8 cellular contexts compared by ENCODE assay signal in the genomic region with DNA sequence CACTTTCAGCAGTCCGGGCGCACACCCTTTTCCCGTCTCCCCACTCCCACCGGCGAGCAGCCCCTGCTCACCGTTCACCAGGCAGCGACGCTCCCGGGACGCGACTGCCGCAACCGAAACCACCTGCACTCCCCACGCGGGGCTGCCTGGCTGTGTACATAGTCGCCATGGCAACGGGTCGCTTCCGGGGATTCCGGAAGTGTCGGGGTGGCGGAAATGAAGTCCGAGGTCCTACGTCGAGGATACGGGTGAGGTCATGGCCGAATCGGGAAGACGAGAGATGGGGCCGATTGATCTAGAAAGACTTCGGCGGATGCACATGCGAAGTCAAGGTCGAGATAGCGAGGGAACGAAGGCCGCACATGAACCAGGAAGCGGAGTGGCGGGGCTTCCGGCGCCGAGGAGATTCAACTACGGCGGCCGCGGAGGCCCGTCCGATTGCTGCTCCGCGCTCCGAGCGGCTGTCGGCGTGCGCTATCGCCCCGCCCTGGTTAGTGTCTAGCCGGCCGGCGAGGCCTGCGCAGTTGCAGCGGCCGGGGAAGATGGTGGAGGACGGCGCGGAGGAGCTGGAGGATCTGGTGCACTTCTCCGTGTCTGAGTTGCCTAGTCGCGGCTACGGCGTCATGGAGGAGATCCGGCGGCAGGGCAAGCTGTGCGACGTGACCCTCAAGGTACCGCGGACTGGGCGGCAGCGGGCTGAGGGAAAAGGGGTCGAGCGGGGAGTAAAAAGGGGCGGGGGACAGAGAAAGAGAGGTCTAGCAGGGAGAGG. TPM values are rescaled to one million over a fixed set of nuclear protein-coding genes. Genes with fewer than 3 reads are reported as not detected.
DNase-seq lines count a peak whose midpoint lies in the region; ATAC-seq lines count a peak whose summit lies in the region.

Gene KIF9, minus strand, starts transcription at position 376 of the 769 bp plus-strand sequence. CDS start 5,425 bp downstream, outside the sequence.
Gene KLHL18, plus strand, starts transcription at position 521 of the 769 bp plus-strand sequence. Its CDS starts 22 bp downstream, at position 543.

- no peaks in the 10 kb centered on the region for H3K27me3 Mint-ChIP-seq in natural killer cell treated with Interleukin-12 subunit alpha and Interleukin-12 subunit beta and Interleukin-15 and Interleukin-18, amount 100 ng/mL, for 72 hours

- H2AFZ ChIP-seq in GM23248: peak within 1 kb of the TSS; percentile 95

- 0 to 1% methylated on average over 66 to 82 of the region's 82 CpGs for WGBS in GM23248 (ENCODE audit: low coverage in 1 of 2, low lambda C conversion rate in 2 of 2, missing lambda C conversion rate in 2 of 2), 2 experiments

- DNase-seq in EH (ENCODE audit: low read depth) (peak; percentile 96), GM23248 (peak; percentile 99), Kasumi-1 (lab: John Stamatoyannopoulos, UW) (peak; percentile 93 to 96), RPMI8226 (peak; percentile 98), fibroblast of peridontal ligament (ENCODE audit: extremely low read depth) (peak; percentile 94)
- DNase-seq in activated T-helper 9 cell treated with anti-CD3 and anti-CD28 coated beads, Interleukin-2, amount 50 U/mL, for 16 hours (ENCODE audit: low read depth): peak; percentile 96
- DNase-seq in natural killer cell treated with Interleukin-12 subunit alpha and Interleukin-12 subunit beta and Interleukin-15 and Interleukin-18, amount 100 ng/mL, for 72 hours (ENCODE audit: low spot score): peak; percentile 97
- DNase-seq in stimulated activated naive CD4-positive, alpha-beta T cell treated with Interleukin-2 at 50 U/mL for 16 hours (lab: John Stamatoyannopoulos, UW): peak; percentile 96

- no peaks in the 10 kb centered on the region for H3K36me3 ChIP-seq in GM23248 (ENCODE audit: low read depth)

- H3K4me3 Mint-ChIP-seq in natural killer cell treated with Interleukin-12 subunit alpha and Interleukin-12 subunit beta and Interleukin-15 and Interleukin-18, amount 100 ng/mL, for 72 hours: peak within 1 kb of the TSS; percentile 90

- H3K36me3 Mint-ChIP-seq in natural killer cell treated with Interleukin-12 subunit alpha and Interleukin-12 subunit beta and Interleukin-15 and Interleukin-18, amount 100 ng/mL, for 72 hours: peaks cover 4% of the 10 kb centered on the region

- peak within 1 kb of the TSS; percentile 97 for H3K27ac ChIP-seq in GM23248

- H3K4me2 ChIP-seq in GM23248 (ENCODE audit: unreplicated experiment): peak within 1 kb of the TSS; percentile 98

- H3K79me2 ChIP-seq in GM23248 (ENCODE audit: insufficient read depth): peaks cover 55% of the 10 kb centered on the region

- H4K20me1 ChIP-seq in GM23248 (ENCODE audit: insufficient read depth): no peaks in the 10 kb centered on the region

- no peaks in the 10 kb centered on the region for H3K27me3 ChIP-seq in GM23248 (replicated peaks; ENCODE audit: insufficient read depth)

- peak within 1 kb of the TSS; percentile 88 for H3K4me3 ChIP-seq in GM23248

- ATAC-seq in natural killer cell treated with Interleukin-12 subunit alpha and Interleukin-12 subunit beta and Interleukin-15 and Interleukin-18, amount 100 ng/mL, for 72 hours: peak; percentile 94 to 95

- in situ Hi-C loops in GM23248 (cut with MboI): no loop called here

- H3F3A ChIP-seq in GM23248 (ENCODE audit: insufficient read depth): peaks cover 8% of the 10 kb centered on the region; the same call in 1 of the 2 replicates

- no peaks in the 10 kb centered on the region for H3K9me3 ChIP-seq in GM23248 (ENCODE audit: low read depth)

- H3K4me1 ChIP-seq in GM23248 (ENCODE audit: insufficient read depth): peaks cover 8% of the 10 kb centered on the region; the same call in 1 of the 2 replicates

- H3K9me2 ChIP-seq in GM23248 (ENCODE audit: insufficient read depth): no peaks in the 10 kb centered on the region

- peaks cover 25 to 29% of the 10 kb centered on the region in 2 donors for H3K4me1 Mint-ChIP-seq in natural killer cell treated with Interleukin-12 subunit alpha and Interleukin-12 subunit beta and Interleukin-15 and Interleukin-18, amount 100 ng/mL, for 72 hours (ENCODE audit: low read depth in 2 of 2)

- H3K27ac Mint-ChIP-seq in natural killer cell treated with Interleukin-12 subunit alpha and Interleukin-12 subunit beta and Interleukin-15 and Interleukin-18, amount 100 ng/mL, for 72 hours: peak within 1 kb of the TSS; percentile 95 to 99

- no peaks in the 10 kb centered on the region for H3K9me3 Mint-ChIP-seq in natural killer cell treated with Interleukin-12 subunit alpha and Interleukin-12 subunit beta and Interleukin-15 and Interleukin-18, amount 100 ng/mL, for 72 hours

- peak within 1 kb of the TSS; percentile 93 for H3K9ac ChIP-seq in GM23248

RNA-seq across cellular contexts. Expression of gene KIF9, which starts in this region (rescaled TPM):
- total RNA-seq in GM23248 (2014; rRNA removed; shearing (Covaris generic)): 1.6 and 5.8 TPM in 2 replicates
- polyA plus RNA-seq in GM23248 (2016; fragmentation: Nextera tagmentation; extraction: Ambion mirVana): 14.4 and 14.6 TPM in 2 replicates
- 1 to 10 TPM; 3.2 to 8.2 TPM for total RNA-seq in natural killer cell treated with Interleukin-12 subunit alpha and Interleukin-12 subunit beta and Interleukin-15 and Interleukin-18, amount 100 ng/mL, for 72 hours

RNA-seq across cellular contexts. Expression of gene KLHL18, which starts in this region (rescaled TPM):
- 37.0 and 72.3 TPM in 2 replicates for total RNA-seq in GM23248 (2014; rRNA removed; shearing (Covaris generic))
- polyA plus RNA-seq in GM23248 (2016; fragmentation: Nextera tagmentation; extraction: Ambion mirVana): 19.4 and 19.5 TPM in 2 replicates
- 10 to 100 TPM; 38.9 to 65.3 TPM for total RNA-seq in natural killer cell treated with Interleukin-12 subunit alpha and Interleukin-12 subunit beta and Interleukin-15 and Interleukin-18, amount 100 ng/mL, for 72 hours

Comparison
In these comparisons a context has a peak if more than half of its experiments do, and no peak if none do; other contexts are left out.
1. Peak in every context shown above with its lines: DNase-seq, ATAC-seq, H3K4me3 ChIP-seq and H3K27ac ChIP-seq.